ENCODE assay signal across 33 cellular contexts in genomic region chr2:240642806-240643092, GRCh38. TPM values are rescaled to one million over a fixed set of nuclear protein-coding genes. Genes with fewer than 3 reads are reported as not detected.
"Had no signal": no experiment of that assay in that cellular context is flagged by ENCODE, and none has a peak within 500 bp of the region (broad histone marks: within the 10 kb centered on the region; RNA-seq: fewer than 3 reads in every experiment).

No MANE protein-coding gene starts in this region.

- H3K27ac ChIP-seq: adrenal gland, body of pancreas, colonic mucosa, gastrocnemius medialis, parathyroid adenoma, psoas muscle, stomach, thyroid gland, upper lobe of left lung had no signal

- H3K36me3 ChIP-seq: adrenal gland, colonic mucosa, gastrocnemius medialis, stomach, thyroid gland, upper lobe of left lung had no signal

- ATAC-seq: activated CD8-positive, alpha-beta T cell treated with anti-CD3 and anti-CD28 coated beads for 36 hours; activated T-helper 17 cell treated with anti-CD3 and anti-CD28 coated beads, Interleukin-2, amount 50 U/mL, for 72 hours; body of pancreas; gastrocnemius medialis; left ventricle myocardium superior; psoas muscle; stimulated activated naive B cell treated with anti-CD40 and anti-IgM and Interleukin-4, amounts not matched to agents 10 μg/mL and 1 μg/mL and 100 μg/mL, for 72 hours had no signal

- H3K9me3 ChIP-seq: adrenal gland, body of pancreas, colonic mucosa, gastrocnemius medialis, psoas muscle, stomach, thyroid gland, upper lobe of left lung had no signal

- H3K27me3 Mint-ChIP-seq: activated CD8-positive, alpha-beta T cell treated with anti-CD3 and anti-CD28 coated beads for 36 hours had no signal

- H2AFZ ChIP-seq: parathyroid adenoma had no signal

- H3K4me2 ChIP-seq: smooth muscle cell had no signal

- H3K4me3 Mint-ChIP-seq: activated CD4-positive, alpha-beta T cell treated with anti-CD3 and anti-CD28 coated beads, Interleukin-2, amount 10 ng/mL, durations not matched to agents 24 days and 14 days; activated CD8-positive, alpha-beta T cell treated with anti-CD3 and anti-CD28 coated beads for 36 hours; activated naive CD8-positive, alpha-beta T cell treated with anti-CD3 and anti-CD28 coated beads for 36 hours; activated T-helper 17 cell treated with anti-CD3 and anti-CD28 coated beads, Interleukin-2, amount 50 U/mL, for 72 hours; naive B cell; nephron progenitor cell; stimulated activated naive B cell treated with anti-CD40 and anti-IgM and Interleukin-4, amounts not matched to agents 10 μg/mL and 1 μg/mL and 100 μg/mL, for 72 hours; T-helper 1 cell treated with Interleukin-12 subunit alpha and Interleukin-12 subunit beta and Interleukin-4 antibody, amounts not matched to agents 30 μg/mL and 1 μg/mL, for 36 hours had no signal

- H3K27ac Mint-ChIP-seq: activated CD4-positive, alpha-beta T cell treated with anti-CD3 and anti-CD28 coated beads, Interleukin-2, amount 10 ng/mL, durations not matched to agents 24 days and 14 days; activated CD8-positive, alpha-beta T cell treated with anti-CD3 and anti-CD28 coated beads for 36 hours; activated naive CD8-positive, alpha-beta T cell treated with anti-CD3 and anti-CD28 coated beads for 36 hours; activated T-helper 17 cell treated with anti-CD3 and anti-CD28 coated beads, Interleukin-2, amount 50 U/mL, for 72 hours; naive B cell; nephron progenitor cell; T-helper 1 cell treated with Interleukin-12 subunit alpha and Interleukin-12 subunit beta and Interleukin-4 antibody, amounts not matched to agents 30 μg/mL and 1 μg/mL, for 36 hours had no signal

- H3K36me3 Mint-ChIP-seq: activated naive CD8-positive, alpha-beta T cell treated with anti-CD3 and anti-CD28 coated beads for 36 hours; naive B cell; stimulated activated naive B cell treated with anti-CD40 and anti-IgM and Interleukin-4, amounts not matched to agents 10 μg/mL and 1 μg/mL and 100 μg/mL, for 72 hours had no signal

- H3K4me1 Mint-ChIP-seq: activated T-helper 17 cell treated with anti-CD3 and anti-CD28 coated beads, Interleukin-2, amount 50 U/mL, for 72 hours had no signal

- H3K9me3 Mint-ChIP-seq: activated CD4-positive, alpha-beta T cell treated with anti-CD3 and anti-CD28 coated beads, Interleukin-2, amount 10 ng/mL, durations not matched to agents 24 days and 14 days; activated CD8-positive, alpha-beta T cell treated with anti-CD3 and anti-CD28 coated beads for 36 hours; activated naive CD8-positive, alpha-beta T cell treated with anti-CD3 and anti-CD28 coated beads for 36 hours; activated T-helper 17 cell treated with anti-CD3 and anti-CD28 coated beads, Interleukin-2, amount 50 U/mL, for 72 hours; naive B cell; stimulated activated naive B cell treated with anti-CD40 and anti-IgM and Interleukin-4, amounts not matched to agents 10 μg/mL and 1 μg/mL and 100 μg/mL, for 72 hours; T-helper 1 cell treated with Interleukin-12 subunit alpha and Interleukin-12 subunit beta and Interleukin-4 antibody, amounts not matched to agents 30 μg/mL and 1 μg/mL, for 36 hours had no signal

- FAIRE-seq: islet of Langerhans had no signal

- H3K4me1 ChIP-seq: adrenal gland, body of pancreas, colonic mucosa, parathyroid adenoma, psoas muscle, stomach, thyroid gland, upper lobe of left lung had no signal

- H3K27me3 ChIP-seq: body of pancreas, colonic mucosa, thyroid gland, upper lobe of left lung had no signal

- DNase-seq: activated CD4-positive, alpha-beta T cell treated with anti-CD3 and anti-CD28 coated beads, Interleukin-2, amount 10 ng/mL, durations not matched to agents 24 days and 14 days; activated CD4-positive, CD25-positive, alpha-beta regulatory T cell treated with anti-CD3 and anti-CD28 coated beads, Interleukin-2, amount 50 U/mL, for 72 hours; activated CD8-positive, alpha-beta T cell treated with anti-CD3 and anti-CD28 coated beads for 36 hours; activated naive CD4-positive, alpha-beta T cell treated with Interleukin-2 at 50 U/mL for 16 hours; activated naive CD8-positive, alpha-beta T cell treated with anti-CD3 and anti-CD28 coated beads for 36 hours; activated T-cell treated with anti-CD3 and anti-CD28 coated beads, Interleukin-2, amount 50 U/mL, for 1 hour; colonic mucosa; effector memory CD4-positive, alpha-beta T cell; gastrocnemius medialis; glutamatergic neuron; left ventricle myocardium superior; naive B cell; nephron progenitor cell; stimulated activated CD4-positive, alpha-beta T cell treated with anti-CD3 and anti-CD28 coated beads, Interleukin-1b, Interleukin-23, amount 100 ng/mL, for 48 hours; stimulated activated CD4-positive, alpha-beta T cell treated with anti-CD3 and anti-CD28 coated beads, Interleukin-4, amount 100 ng/mL, for 4 hours; stimulated activated naive B cell treated with anti-CD40 and anti-IgM and Interleukin-4, amounts not matched to agents 10 μg/mL and 1 μg/mL and 100 μg/mL, for 72 hours; SW 1271; T-helper 9 cell; thyroid gland had no signal

- H3K4me3 ChIP-seq: adrenal gland, body of pancreas, colonic mucosa, gastrocnemius medialis, psoas muscle, smooth muscle cell, stomach, thyroid gland, upper lobe of left lung had no signal

- H3K9ac ChIP-seq: parathyroid adenoma had no signal

RNA-seq across cellular contexts. Expression of gene GPR35, which starts 17.5 kb away (rescaled TPM):
- total RNA-seq: epithelial cell of proximal tubule had no signal

RNA-seq across cellular contexts. Expression of gene AQP12B, which starts 39.9 kb away (rescaled TPM):
- total RNA-seq: activated CD4-positive, alpha-beta T cell treated with anti-CD3 and anti-CD28 coated beads, Interleukin-2, amount 10 ng/mL, durations not matched to agents 24 days and 14 days; activated CD8-positive, alpha-beta T cell treated with anti-CD3 and anti-CD28 coated beads for 36 hours; activated naive CD8-positive, alpha-beta T cell treated with anti-CD3 and anti-CD28 coated beads for 36 hours; activated T-helper 17 cell treated with anti-CD3 and anti-CD28 coated beads, Interleukin-2, amount 50 U/mL, for 72 hours; adrenal gland; aorta; dermis microvascular lymphatic vessel endothelial cell; epithelial cell of proximal tubule; gastrocnemius medialis; left ventricle myocardium superior; lung microvascular endothelial cell; psoas muscle; smooth muscle cell; upper lobe of left lung had no signal
- polyA plus RNA-seq: psoas muscle, smooth muscle cell had no signal

RNA-seq across cellular contexts. Expression of gene AQP12A, which starts 48.9 kb away (rescaled TPM):
- total RNA-seq: activated CD4-positive, alpha-beta T cell treated with anti-CD3 and anti-CD28 coated beads, Interleukin-2, amount 10 ng/mL, durations not matched to agents 24 days and 14 days; activated CD8-positive, alpha-beta T cell treated with anti-CD3 and anti-CD28 coated beads for 36 hours; activated naive CD8-positive, alpha-beta T cell treated with anti-CD3 and anti-CD28 coated beads for 36 hours; activated T-helper 17 cell treated with anti-CD3 and anti-CD28 coated beads, Interleukin-2, amount 50 U/mL, for 72 hours; adrenal gland; aorta; dermis microvascular lymphatic vessel endothelial cell; epithelial cell of proximal tubule; gastrocnemius medialis; left ventricle myocardium superior; lung microvascular endothelial cell; psoas muscle; smooth muscle cell; stomach; thyroid gland; upper lobe of left lung had no signal
- polyA plus RNA-seq: adrenal gland, psoas muscle, smooth muscle cell, stomach had no signal
